Comparison of ENCODE assay signal across 12 cellular contexts in the genomic region with DNA sequence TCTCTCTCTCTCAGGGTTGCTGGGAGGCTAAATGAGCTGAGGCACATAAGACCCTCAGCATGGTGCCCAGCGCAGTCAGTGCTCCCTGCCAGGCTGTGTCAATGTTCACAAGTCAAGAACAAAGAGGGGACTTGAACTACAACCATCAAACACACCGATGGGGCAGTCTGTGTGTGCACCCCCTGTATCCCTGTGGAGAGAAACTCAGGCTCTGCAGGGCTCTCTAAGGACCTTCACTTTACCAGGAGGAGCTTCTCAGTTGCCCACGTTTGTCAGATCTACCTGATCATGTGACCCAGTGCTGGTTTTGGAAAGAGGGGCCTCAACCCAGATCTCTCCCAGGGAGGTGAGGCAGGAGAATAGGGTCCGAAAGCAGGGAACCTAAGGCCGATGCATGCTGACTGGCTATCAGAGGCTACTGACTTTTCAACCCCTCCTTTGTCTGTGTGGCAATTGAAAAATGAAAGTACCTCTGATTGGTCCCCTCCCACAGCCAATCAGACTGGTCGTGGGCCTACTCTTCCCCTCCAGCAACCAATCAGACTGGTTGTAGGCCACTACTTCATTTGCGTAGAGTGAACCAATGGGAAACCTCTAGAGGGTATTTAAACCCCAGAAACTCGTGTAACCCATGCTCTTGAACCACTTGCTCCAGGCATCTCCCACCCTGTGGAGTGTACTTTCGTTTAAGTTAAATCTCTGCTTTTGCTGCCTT. TPM values are rescaled to one million over a fixed set of nuclear protein-coding genes. Genes with fewer than 3 reads are reported as not detected.
DNase-seq lines count a peak whose midpoint lies in the region; ATAC-seq, FAIRE-seq and TF ChIP-seq lines count a peak whose summit lies in the region.
"Had no signal": no experiment of that assay in that cellular context is flagged by ENCODE, and none has a peak within 500 bp of the region (broad histone marks: within the 10 kb centered on the region; RNA-seq: fewer than 3 reads in every experiment).

No MANE protein-coding gene starts in this region.

- TF ChIP-seq POLR2A in HepG2 (IDR thresholded peaks at IDR 0.05; ENCODE audit: insufficient read depth in 1 of 2, low read depth in 2 of 2, low read length in 2 of 2): peak; percentile 87 to 93

- WGBS in HepG2 (ENCODE audit: low lambda C conversion rate): 25% methylated on average over 6 of the region's 9 CpGs

- H3K4me2 ChIP-seq in DND-41 (ENCODE audit: insufficient read depth, low read length) (no peak overlapping the region), HepG2 (ENCODE audit: low read depth, low read length) (peak overlapping the region; percentile 62)

- H4K20me1 ChIP-seq in DND-41 (ENCODE audit: insufficient read depth, low read length) (no peaks in the 10 kb centered on the region), HepG2 (ENCODE audit: insufficient read depth, low read length) (no peaks in the 10 kb centered on the region)

- peaks cover 1% of the 10 kb centered on the region for H3K9me3 Mint-ChIP-seq in activated CD8-positive, alpha-beta T cell treated with anti-CD3 and anti-CD28 coated beads for 36 hours

- peak; percentile 66 for FAIRE-seq in HepG2 (lab: Jason Lieb, UNC)
- FAIRE-seq: G401.6 had no signal

- CTCF ChIA-PET in activated CD8-positive, alpha-beta T cell treated with anti-CD3 and anti-CD28 coated beads for 36 hours (lab: Charles Lee): interaction anchor here (1.0 to 1.5 kb wide), 2 partner anchors 10 to 32 kb away, joined by 3 read pairs; no protein-coding TSS in a partner anchor
- CTCF ChIA-PET in HepG2 (lab: Yijun Ruan, JAX; ENCODE audit: low intra/inter-chr PET ratio, low total read pairs): no interaction called here

- TF ChIP-seq CTCF in DND-41 (IDR thresholded peaks at IDR 0.05; ENCODE audit: borderline replicate concordance, extremely low read depth, low read length, poor library complexity, severe bottlenecking) (no peak), HepG2 (CRISPR knock-in tag; IDR thresholded peaks at IDR 0.05) (no peak)
- TF ChIP-seq CTCF in activated CD8-positive, alpha-beta T cell treated with anti-CD3 and anti-CD28 coated beads for 36 hours (IDR thresholded peaks at IDR 0.05): no peak

- no peak overlapping the region for H3K9ac ChIP-seq in DND-41 (ENCODE audit: low read depth, low read length)
- H3K9ac ChIP-seq in HepG2 (ENCODE audit: insufficient read depth, low read depth, low read length): peak overlapping the region; percentile 62

- no TSS peak for BruUV-seq in HepG2 (replicated peaks; lab: Mats Ljungman, UMichigan)

- POLR2A ChIA-PET in activated CD8-positive, alpha-beta T cell treated with anti-CD3 and anti-CD28 coated beads for 36 hours (lab: Charles Lee): no interaction called here
- POLR2A ChIA-PET in HepG2 (lab: Yijun Ruan, JAX): no interaction called here

- no peak overlapping the region for H3K4me3 Mint-ChIP-seq in activated CD8-positive, alpha-beta T cell treated with anti-CD3 and anti-CD28 coated beads for 36 hours

- H3K27ac Mint-ChIP-seq in activated CD8-positive, alpha-beta T cell treated with anti-CD3 and anti-CD28 coated beads for 36 hours: no peak overlapping the region

- H3K36me3 ChIP-seq in DND-41 (ENCODE audit: insufficient read depth, low read length) (no peaks in the 10 kb centered on the region), MG63 (no peaks in the 10 kb centered on the region), HepG2 (replicated peaks in 1 of 2; ENCODE audit: control insufficient read depth in 1 of 2, insufficient read depth in 2 of 2, low read length in 2 of 2) (no peaks in the 10 kb centered on the region)
- H3K36me3 ChIP-seq: thoracic aorta had no signal

- ATAC-seq in DND-41 (ENCODE audit: insufficient read depth, low read depth): peak; percentile 75
- peak; percentile 45 for ATAC-seq in activated CD8-positive, alpha-beta T cell treated with anti-CD3 and anti-CD28 coated beads for 36 hours
- ATAC-seq in HepG2: peak; percentile 80
- ATAC-seq in HG03095 (IDR thresholded peaks at IDR 0.05; ENCODE audit: unreplicated experiment): no peak

- no peaks in the 10 kb centered on the region for H3K4me1 Mint-ChIP-seq in activated CD8-positive, alpha-beta T cell treated with anti-CD3 and anti-CD28 coated beads for 36 hours (ENCODE audit: low read depth)

- peak; percentile 18 for DNase-seq in DND-41
- peak; percentile 43 for DNase-seq in MG63
- no peak for DNase-seq in activated CD8-positive, alpha-beta T cell treated with anti-CD3 and anti-CD28 coated beads for 36 hours
- DNase-seq in HepG2 (ENCODE audit: low spot score): peak; percentile 79
- no peak for DNase-seq in activated gamma-delta T cell (lab: John Stamatoyannopoulos, UW)
- no peak for DNase-seq in stimulated activated CD4-positive, alpha-beta T cell treated with anti-CD3 and anti-CD28 coated beads, Interleukin-1b, Interleukin-23, amount 100 ng/mL, for 48 hours
- no peak for DNase-seq in activated T-cell treated with anti-CD3 and anti-CD28 coated beads, Interleukin-2, amount 50 U/mL, for 1 hour
- DNase-seq: Right ventricle myocardium superior; stimulated activated CD4-positive, alpha-beta T cell treated with anti-CD3 and anti-CD28 coated beads, Interleukin-15, amount 100 ng/mL, for 24 hours had no signal

- H3K4me1 ChIP-seq in DND-41 (ENCODE audit: insufficient read depth, low read length) (no peaks in the 10 kb centered on the region), HepG2 (ENCODE audit: insufficient read depth, low read length) (peaks cover 64% of the 10 kb centered on the region)

- H3K27me3 Mint-ChIP-seq in activated CD8-positive, alpha-beta T cell treated with anti-CD3 and anti-CD28 coated beads for 36 hours: peaks cover 2% of the 10 kb centered on the region

- H3K79me2 ChIP-seq in DND-41 (ENCODE audit: insufficient read depth, low read length): no peaks in the 10 kb centered on the region
- no peaks in the 10 kb centered on the region for H3K79me2 ChIP-seq in HepG2 (ENCODE audit: insufficient read depth, low read length)

- H3K36me3 Mint-ChIP-seq in activated CD8-positive, alpha-beta T cell treated with anti-CD3 and anti-CD28 coated beads for 36 hours (ENCODE audit: low read depth): no peaks in the 10 kb centered on the region

- intact Hi-C loops in activated CD8-positive, alpha-beta T cell treated with anti-CD3 and anti-CD28 coated beads for 36 hours (cut with micrococcal nuclease): no loop called here
- intact Hi-C loops in HepG2 (cut with micrococcal nuclease; ENCODE audit: unreplicated experiment): no loop called here

- H2AFZ ChIP-seq in DND-41 (ENCODE audit: low read depth, low read length): peak overlapping the region; percentile 19; the same call in 1 of the 2 replicates
- peak overlapping the region; percentile 5 for H2AFZ ChIP-seq in HepG2 (ENCODE audit: low read length)

- TF ChIP-seq RAD21 in HepG2 (CRISPR knock-in tag; IDR thresholded peaks at IDR 0.05): no peak

- H3K27ac ChIP-seq in DND-41 (ENCODE audit: low read length): no peak overlapping the region
- peak overlapping the region; percentile 64 for H3K27ac ChIP-seq in HepG2 (ENCODE audit: extremely low read length, insufficient read depth, low read length)
- H3K27ac ChIP-seq: thoracic aorta had no signal

- in situ Hi-C loops in HepG2 (cut with HindIII; ENCODE audit: extremely low pct_ligation_motif_present, low pct_unique_long_range_greater_than_20kb): no loop called here

- H3K27me3 ChIP-seq in DND-41 (ENCODE audit: insufficient read depth, low read length, poor library complexity) (no peaks in the 10 kb centered on the region), MG63 (no peaks in the 10 kb centered on the region), HepG2 (ENCODE audit: control insufficient read depth in 1 of 2, insufficient read depth in 2 of 2, low read length in 2 of 2) (no peaks in the 10 kb centered on the region)

- H3K4me3 ChIP-seq in DND-41 (ENCODE audit: low read depth in 1 of 2, low read length in 2 of 2) (no peak overlapping the region), MG63 (no peak overlapping the region), HepG2 (replicated peaks in 1 of 3; ENCODE audit: insufficient read depth in 1 of 3, low read depth in 2 of 3, low read length in 3 of 3) (peak overlapping the region; percentile 20 to 63 (median 25); a peak in 5 of 6 replicates)
- H3K4me3 ChIP-seq: thoracic aorta had no signal

- H3K9me3 ChIP-seq in DND-41 (ENCODE audit: insufficient read depth, low read length, severe bottlenecking) (no peaks in the 10 kb centered on the region), MG63 (no peaks in the 10 kb centered on the region), HepG2 (ENCODE audit: low read length) (no peaks in the 10 kb centered on the region)
- H3K9me3 ChIP-seq: thoracic aorta had no signal

- TF ChIP-seq EP300 in HepG2 (IDR thresholded peaks at IDR 0.05; ENCODE audit: low read depth in 2 of 2, low read length in 2 of 2) (no peak), HepG2 (CRISPR knock-in tag; IDR thresholded peaks at IDR 0.05; ENCODE audit: borderline replicate concordance) (no peak)

TF ChIP-seq in HepG2, 621 proteins besides CTCF, POLR2A, EP300 and RAD21 (continues in another document):
- TF ChIP-seq ZNF766 (CRISPR knock-in tag; IDR thresholded peaks at IDR 0.05; ENCODE audit: borderline replicate concordance): 0 out of 2 replicates have a peak, but pooled peaks have one; percentile 25
- no peak for TF ChIP-seq BRD4 (CRISPR knock-in tag; IDR thresholded peaks at IDR 0.05)

RNA-seq across cellular contexts. Expression of gene RHCG, which starts 34.0 kb away (rescaled TPM):
- not detected in 2 replicates for total RNA-seq in MG63 (2014; rRNA removed; shearing (Covaris generic); ENCODE audit: low replicate concordance)
- total RNA-seq in activated CD8-positive, alpha-beta T cell treated with anti-CD3 and anti-CD28 coated beads for 36 hours: not detected
- not detected in 2 replicates for total RNA-seq in HepG2 (2016; rRNA removed; fragmentation: Illumina TruSeq; extraction: Trizol)
- total RNA-seq in HepG2 (2016; cell fraction: cytosol; rRNA removed; fragmentation: Illumina TruSeq; extraction: Trizol; ENCODE audit: low read depth): not detected in 2 replicates
- not detected in 2 replicates for total RNA-seq in HepG2 (2016; cell fraction: insoluble cytoplasmic fraction; rRNA removed; fragmentation: Illumina TruSeq; extraction: Trizol)
- not detected in 2 replicates for total RNA-seq in HepG2 (2016; cell fraction: membrane; rRNA removed; fragmentation: Illumina TruSeq; extraction: Trizol)
- not detected in 2 replicates for total RNA-seq in HepG2 (2016; cell fraction: nucleus; rRNA removed; fragmentation: Illumina TruSeq; extraction: Trizol)
- polyA plus RNA-seq in HepG2 (2011; rRNA removed): not detected in 2 replicates
- not detected in 2 replicates for polyA plus RNA-seq in HepG2 (2011; cell fraction: cytosol; rRNA removed)
- polyA plus RNA-seq in HepG2 (2011; cell fraction: nucleus; rRNA removed): not detected in 2 replicates
- not detected in 2 replicates for polyA plus RNA-seq in HepG2 (2012)
- not detected in 2 replicates for polyA plus RNA-seq in HepG2 (2016; cell fraction: cytosol; fragmentation: Illumina TruSeq; extraction: Trizol; ENCODE audit: low read depth)
- polyA plus RNA-seq in HepG2 (2016; cell fraction: insoluble cytoplasmic fraction; fragmentation: Illumina TruSeq; extraction: Trizol; ENCODE audit: low read depth): not detected in 2 replicates
- not detected in 2 replicates for polyA plus RNA-seq in HepG2 (2016; cell fraction: membrane; fragmentation: Illumina TruSeq; extraction: Trizol; ENCODE audit: low read depth)
- not detected in 2 replicates for polyA plus RNA-seq in HepG2 (2016; cell fraction: nucleus; fragmentation: Illumina TruSeq; extraction: Trizol; ENCODE audit: insufficient read depth, low read depth)
- 0.33 TPM in 1 of 2 replicates, not detected in the other for polyA minus RNA-seq in HepG2 (2011; rRNA and poly(A)+ RNA removed; ENCODE audit: low replicate concordance)
- not detected in 2 replicates for polyA minus RNA-seq in HepG2 (2011; cell fraction: cytosol; rRNA and poly(A)+ RNA removed)
- polyA minus RNA-seq in HepG2 (2011; cell fraction: nucleus; rRNA and poly(A)+ RNA removed): not detected in 2 replicates
- total RNA-seq: Right ventricle myocardium superior, thoracic aorta had no signal

Comparison
In these comparisons a context has a peak if more than half of its experiments do, and no peak if none do; other contexts are left out.
1. DNase-seq: peak in DND-41 (single experiment), MG63 (single experiment) and HepG2 (single experiment); none in activated CD8-positive, alpha-beta T cell treated with anti-CD3 and anti-CD28 coated beads for 36 hours (single experiment), activated gamma-delta T cell (single experiment), stimulated activated CD4-positive, alpha-beta T cell treated with anti-CD3 and anti-CD28 coated beads, Interleukin-1b, Interleukin-23, amount 100 ng/mL, for 48 hours (single experiment) and activated T-cell treated with anti-CD3 and anti-CD28 coated beads, Interleukin-2, amount 50 U/mL, for 1 hour (single experiment).
2. H3K4me3 ChIP-seq: peak in HepG2 (3 of 3); none in DND-41 (0 of 2) and MG63 (single experiment).